ENCODE assay signal across 23 cellular contexts in the genomic region with DNA sequence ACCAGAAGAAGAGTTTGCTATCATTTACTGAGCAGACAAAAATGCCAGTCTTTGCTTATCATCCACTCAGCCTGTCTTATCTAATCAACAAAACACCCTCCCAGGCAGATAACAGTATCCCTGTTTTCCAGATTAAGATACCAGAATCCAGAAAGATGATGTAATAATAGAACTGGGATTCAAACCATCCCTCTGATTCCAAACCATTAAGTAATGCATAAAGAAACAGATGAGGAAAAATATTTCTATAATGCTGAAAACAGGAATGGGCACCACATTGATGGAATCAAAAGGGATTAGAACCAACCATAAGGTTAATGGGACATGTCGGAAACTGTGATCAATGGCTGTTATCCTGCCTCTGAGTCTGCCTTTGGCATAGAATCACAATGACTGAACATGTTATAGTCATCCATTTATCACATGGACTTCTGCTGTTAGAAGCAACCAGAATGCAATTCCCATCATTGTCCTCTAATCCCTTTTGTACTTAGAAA.
DNase-seq lines count a peak whose midpoint lies in the region; ATAC-seq and TF ChIP-seq lines count a peak whose summit lies in the region.
"Had no signal": no experiment of that assay in that cellular context is flagged by ENCODE, and none has a peak within 500 bp of the region (broad histone marks: within the 10 kb centered on the region; RNA-seq: fewer than 3 reads in every experiment).

No MANE protein-coding gene starts in this region.

- H3K14ac ChIP-seq in IMR-90 (replicated peaks; ENCODE audit: low read depth, low read length), result no peak overlapping the region

- TF ChIP-seq POLR2A in IMR-90 (IDR thresholded peaks at IDR 0.05; ENCODE audit: low read depth, low read length), result no peak

- no peak overlapping the region for H3K4me2 ChIP-seq in IMR-90 (ENCODE audit: low read depth, low read length)

- H3K4me1 ChIP-seq in IMR-90 (ENCODE audit: control insufficient read depth, insufficient read depth, low read length), result peaks cover 6% of the 10 kb centered on the region
- H3K4me1 ChIP-seq: ascending aorta, sigmoid colon had no signal

- H4K20me1 ChIP-seq in IMR-90 (ENCODE audit: insufficient read depth, low read length), result no peaks in the 10 kb centered on the region

- no TSS peak for BruUV-seq in IMR-90 (replicated peaks; lab: Mats Ljungman, UMichigan)

- POLR2A ChIA-PET in IMR-90 (lab: Charles Lee; ENCODE audit: unreplicated experiment), result no interaction called here

- no peaks in the 10 kb centered on the region for H3K9me3 ChIP-seq in IMR-90 (ENCODE audit: control insufficient read depth, insufficient read depth, low read length)
- H3K9me3 ChIP-seq: ascending aorta, sigmoid colon, tibial nerve had no signal

- no peak overlapping the region for H3K56ac ChIP-seq in IMR-90 (ENCODE audit: extremely low read depth, insufficient read depth, low read length)

- CTCF ChIA-PET in IMR-90 (lab: Yijun Ruan, JAX), result no interaction called here

- no peak overlapping the region for H4K5ac ChIP-seq in IMR-90 (ENCODE audit: low read depth, low read length)

- H2AK5ac ChIP-seq in IMR-90 (ENCODE audit: low read depth, low read length), result no peak overlapping the region

- no peaks in the 10 kb centered on the region for H3K79me1 ChIP-seq in IMR-90 (ENCODE audit: low read depth in 1 of 2, low read length in 2 of 2)

- intact Hi-C loops in CD14-positive monocyte (cut with micrococcal nuclease), result loop anchor here in 1 of 2 donors (10.0 kb wide), 1 partner anchor 325 kb away; no protein-coding TSS in a partner anchor
- intact Hi-C loops in IMR-90 (cut with micrococcal nuclease), result no loop called here

- H3K9me3 Mint-ChIP-seq in CD14-positive monocyte (peaks cover 3 to 8% (median 4%) of the 10 kb centered on the region in 7 donors), brain (peaks cover 0 to 5% (median 0%) of the 10 kb centered on the region in 5 experiments)
- H3K9me3 Mint-ChIP-seq: activated naive CD4-positive, alpha-beta T cell treated with anti-CD3 and anti-CD28 coated beads, Interleukin-2, amount 50 U/mL, for 24 hours; activated T-helper 1 cell treated with anti-CD3 and anti-CD28 coated beads, Interleukin-12 subunit alpha, Interleukin-12 subunit beta, Interleukin-2, Interleukin-4 antibody, amounts not matched to agents 30 ng/mL and 10 ng/mL and 1 ng/mL, durations not matched to agents 14 hours and 24 hours and 36 hours; CD4-positive, alpha-beta memory T cell; H9; stimulated activated naive CD8-positive, alpha-beta T cell treated with anti-CD3 and anti-CD28 coated beads, Interleukin-15, amount 100 ng/mL, for 72 hours; T-helper 2 cell treated with Interferon-gamma antibody and Interleukin-4, amounts not matched to agents 5 μg/mL and 100 μg/mL, for 36 hours; WTC11 had no signal

- TF ChIP-seq CTCF in CD14-positive monocyte (IDR thresholded peaks at IDR 0.05) (no peak), IMR-90 (conservative IDR thresholded peaks at IDR 0.05; ENCODE audit: low read depth, low read length) (no peak), brain (conservative IDR thresholded peaks at IDR 0.05) (no peak)

- no peak overlapping the region for H3K4me3 ChIP-seq in IMR-90 (ENCODE audit: insufficient read depth, low read depth, low read length)
- H3K4me3 ChIP-seq: ascending aorta, sigmoid colon, tibial nerve had no signal

- no CpG with 5 or more reads among the region's 1 CpG for WGBS in IMR-90 (ENCODE audit: extremely low coverage in 2 of 2, insufficient read length in 1 of 2), 2 experiments

- H4K91ac ChIP-seq in IMR-90 (ENCODE audit: insufficient read depth, low read depth, low read length), result no peak overlapping the region

- no peak overlapping the region for H3K27ac ChIP-seq in IMR-90 (ENCODE audit: insufficient read depth, low read length)
- H3K27ac ChIP-seq: ascending aorta, HL-60, sigmoid colon had no signal

- H3K4me3 Mint-ChIP-seq in CD14-positive monocyte (no peak overlapping the region), brain (no peak overlapping the region)
- H3K4me3 Mint-ChIP-seq: activated naive CD4-positive, alpha-beta T cell treated with anti-CD3 and anti-CD28 coated beads, Interleukin-2, amount 50 U/mL, for 24 hours; activated T-helper 1 cell treated with anti-CD3 and anti-CD28 coated beads, Interleukin-12 subunit alpha, Interleukin-12 subunit beta, Interleukin-2, Interleukin-4 antibody, amounts not matched to agents 30 ng/mL and 10 ng/mL and 1 ng/mL, durations not matched to agents 14 hours and 24 hours and 36 hours; CD4-positive, alpha-beta memory T cell; H9; stimulated activated naive CD8-positive, alpha-beta T cell treated with anti-CD3 and anti-CD28 coated beads, Interleukin-15, amount 100 ng/mL, for 72 hours; T-helper 2 cell treated with Interferon-gamma antibody and Interleukin-4, amounts not matched to agents 5 μg/mL and 100 μg/mL, for 36 hours; WTC11 had no signal

- no peak overlapping the region for H2AK9ac ChIP-seq in IMR-90 (replicated peaks; ENCODE audit: low read depth, low read length, poor library complexity)

- H3K4me1 Mint-ChIP-seq in CD14-positive monocyte (peaks cover 30% of the 10 kb centered on the region), brain (peaks cover 26% of the 10 kb centered on the region)
- H3K4me1 Mint-ChIP-seq: activated naive CD4-positive, alpha-beta T cell treated with anti-CD3 and anti-CD28 coated beads, Interleukin-2, amount 50 U/mL, for 24 hours; CD4-positive, alpha-beta memory T cell had no signal

- no peak for TF ChIP-seq RAD21 in IMR-90 (IDR thresholded peaks at IDR 0.05; ENCODE audit: low read length)

- H3K18ac ChIP-seq in IMR-90 (ENCODE audit: low read depth, low read length), result no peak overlapping the region; the same call in 1 of the 2 replicates

- in situ Hi-C loops in IMR-90 (cut with MboI; ENCODE audit: low sequenced_read_pairs), result no loop called here

- DNase-seq in CD14-positive monocyte (ENCODE audit: low spot score) (no peak), IMR-90 (peak; percentile 33), lung microvascular endothelial cell (ENCODE audit: low read depth in 2 of 2) (peak; percentile 19 to 80), cerebellar nuclear complex (lab: John Stamatoyannopoulos, UW) (no peak), cortex of kidney (lab: John Stamatoyannopoulos, UW) (no peak), UCSD-AML1 (lab: John Stamatoyannopoulos, UW; ENCODE audit: unreplicated experiment) (no peak), amygdala (lab: John Stamatoyannopoulos, UW) (no peak)
- DNase-seq: CD4-positive, alpha-beta memory T cell; DMS 273 treated with DMSO at 0.1 percent for 48 hours; effector CD8-positive, alpha-beta T cell; H9; NCI-H1092; NCI-H187 treated with DMSO at 0.1 percent for 48 hours; sigmoid colon; stimulated activated naive CD8-positive, alpha-beta T cell treated with anti-CD3 and anti-CD28 coated beads, Interleukin-15, amount 100 ng/mL, for 72 hours had no signal

- peak; percentile 29 for ATAC-seq in IMR-90 (ENCODE audit: low read depth)
- ATAC-seq: stimulated activated naive CD8-positive, alpha-beta T cell treated with anti-CD3 and anti-CD28 coated beads, Interleukin-15, amount 100 ng/mL, for 72 hours; WTC11 had no signal

- no peak overlapping the region for H2AFZ ChIP-seq in IMR-90 (replicated peaks; ENCODE audit: low read length, poor library complexity)

- H2BK15ac ChIP-seq in IMR-90 (ENCODE audit: low read depth, low read length), result no peak overlapping the region; the same call in 2 of the 3 replicates

- H3K9me1 ChIP-seq in IMR-90 (ENCODE audit: insufficient read depth, low read length), result peaks cover 6% of the 10 kb centered on the region; the same call in 1 of the 2 replicates

- no peaks in the 10 kb centered on the region for H3K36me3 ChIP-seq in IMR-90 (ENCODE audit: control insufficient read depth, insufficient read depth, low read length)
- H3K36me3 ChIP-seq: ascending aorta, sigmoid colon had no signal

- H3K27me3 ChIP-seq in IMR-90 (ENCODE audit: control insufficient read depth, insufficient read depth, low read length), result no peaks in the 10 kb centered on the region
- H3K27me3 ChIP-seq: ascending aorta, sigmoid colon, tibial nerve had no signal

- no peak overlapping the region for H2BK5ac ChIP-seq in IMR-90 (ENCODE audit: low read depth, low read length, poor library complexity, severe bottlenecking)

- H3K36me3 Mint-ChIP-seq in CD14-positive monocyte (no peaks in the 10 kb centered on the region), brain (no peaks in the 10 kb centered on the region)
- H3K36me3 Mint-ChIP-seq: WTC11 had no signal

- H3K23ac ChIP-seq in IMR-90 (ENCODE audit: low read depth, low read length), result no peak overlapping the region

- no peak overlapping the region for H3K9ac ChIP-seq in IMR-90 (ENCODE audit: low read depth, low read length)

- peaks cover 0 to 2% (median 0%) of the 10 kb centered on the region in 3 donors for H3K27me3 Mint-ChIP-seq in CD14-positive monocyte (ENCODE audit: low read depth in 3 of 3)
- H3K27me3 Mint-ChIP-seq in brain, result no peaks in the 10 kb centered on the region
- H3K27me3 Mint-ChIP-seq: activated naive CD4-positive, alpha-beta T cell treated with anti-CD3 and anti-CD28 coated beads, Interleukin-2, amount 50 U/mL, for 24 hours; CD4-positive, alpha-beta memory T cell; stimulated activated naive CD8-positive, alpha-beta T cell treated with anti-CD3 and anti-CD28 coated beads, Interleukin-15, amount 100 ng/mL, for 72 hours had no signal

- H4K8ac ChIP-seq in IMR-90 (ENCODE audit: low read depth in 2 of 2, low read length in 2 of 2), result no peak overlapping the region

- peak overlapping the region in 4 of 7 donors; percentile 87 to 94 (median 90) for H3K27ac Mint-ChIP-seq in CD14-positive monocyte
- H3K27ac Mint-ChIP-seq in brain, result peak overlapping the region in 3 of 5 experiments; percentile 19 to 69 (median 55)
- H3K27ac Mint-ChIP-seq: activated naive CD4-positive, alpha-beta T cell treated with anti-CD3 and anti-CD28 coated beads, Interleukin-2, amount 50 U/mL, for 24 hours; activated T-helper 1 cell treated with anti-CD3 and anti-CD28 coated beads, Interleukin-12 subunit alpha, Interleukin-12 subunit beta, Interleukin-2, Interleukin-4 antibody, amounts not matched to agents 30 ng/mL and 10 ng/mL and 1 ng/mL, durations not matched to agents 14 hours and 24 hours and 36 hours; CD4-positive, alpha-beta memory T cell; H9; T-helper 2 cell treated with Interferon-gamma antibody and Interleukin-4, amounts not matched to agents 5 μg/mL and 100 μg/mL, for 36 hours; WTC11 had no signal

- no peak overlapping the region; the same call in 1 of the 2 replicates for H3K4ac ChIP-seq in IMR-90 (ENCODE audit: low read depth, low read length)

- dilution Hi-C loops in IMR-90 (cut with HindIII; ENCODE audit: low sequenced_read_pairs, unreplicated experiment), result no loop called here

- H2BK20ac ChIP-seq in IMR-90 (ENCODE audit: low read depth, low read length), result peak overlapping the region; percentile 32; the same call in 1 of the 2 replicates

- H2BK120ac ChIP-seq in IMR-90 (ENCODE audit: low read depth, low read length), result no peak overlapping the region

TF ChIP-seq in IMR-90, 13 proteins besides CTCF, POLR2A, EP300 and RAD21:
- no peak for TF ChIP-seq MXI1 (IDR thresholded peaks at IDR 0.05; ENCODE audit: borderline replicate concordance, low read depth, low read length)
- TF ChIP-seq CEBPB (IDR thresholded peaks at IDR 0.05; ENCODE audit: low read depth, low read length), result peak; percentile 65

Comparison
In these comparisons a context has a peak if more than half of its experiments do, and no peak if none do; other contexts are left out.
1. DNase-seq: peak in IMR-90 (single experiment) and lung microvascular endothelial cell (2 of 2); none in CD14-positive monocyte (single experiment), cerebellar nuclear complex (0 of 2), cortex of kidney (single experiment), UCSD-AML1 (single experiment) and amygdala (0 of 56).